Comparison of ENCODE assay signal across 11 cellular contexts in the genomic region with DNA sequence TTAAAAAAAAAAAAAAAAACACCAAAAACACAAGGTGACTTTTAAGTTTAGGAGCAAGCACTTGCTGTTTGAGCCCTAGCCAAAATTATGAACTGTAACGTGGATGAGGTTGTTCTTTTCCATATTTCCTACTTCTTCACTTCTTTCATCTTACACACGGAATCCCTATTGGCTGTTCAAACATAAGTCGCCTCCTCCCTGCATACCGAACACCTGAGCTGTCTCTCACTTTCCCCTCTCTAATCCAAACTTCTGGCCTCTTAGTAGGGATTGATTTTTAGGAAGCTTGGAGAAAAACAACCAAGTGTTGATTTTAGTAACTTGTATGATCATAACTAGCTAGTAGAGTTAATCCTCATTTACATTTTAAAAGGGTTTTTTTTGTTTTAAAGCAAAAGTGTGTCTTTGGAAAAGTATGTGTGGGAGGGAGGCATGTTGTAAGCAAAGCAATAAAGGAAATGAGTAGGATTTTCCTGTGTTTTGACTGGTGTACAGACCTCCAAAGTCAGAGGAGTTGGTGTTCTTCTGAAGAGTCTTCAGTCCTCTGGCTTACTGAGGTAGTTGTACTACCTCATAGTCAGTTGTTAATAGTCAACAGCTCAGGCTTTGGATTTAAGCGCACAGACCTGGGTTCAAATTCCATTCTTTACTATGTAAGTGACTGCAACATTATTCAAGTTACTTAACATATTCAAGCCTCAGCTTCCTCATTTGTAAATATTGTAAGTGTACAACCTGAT. TPM values are rescaled to one million over a fixed set of nuclear protein-coding genes. Genes with fewer than 3 reads are reported as not detected.
DNase-seq lines count a peak whose midpoint lies in the region; ATAC-seq and TF ChIP-seq lines count a peak whose summit lies in the region.
"Had no signal": no experiment of that assay in that cellular context is flagged by ENCODE, and none has a peak within 500 bp of the region (broad histone marks: within the 10 kb centered on the region; RNA-seq: fewer than 3 reads in every experiment).

No MANE protein-coding gene starts in this region.

- peak overlapping the region; percentile 16 for H3K4me2 ChIP-seq in skeletal muscle satellite cell (ENCODE audit: low read length)

- H3K4me3 ChIP-seq in epithelial cell of esophagus (ENCODE audit: low read length) = no peak overlapping the region
- no peak overlapping the region for H3K4me3 ChIP-seq in skeletal muscle satellite cell (ENCODE audit: low read length)

- no peak overlapping the region for H3K9ac ChIP-seq in skeletal muscle satellite cell (ENCODE audit: low read depth, low read length)

- H3K4me1 ChIP-seq in skeletal muscle satellite cell (ENCODE audit: control insufficient read depth, insufficient read depth, low read length) = peaks cover 15% of the 10 kb centered on the region

- ATAC-seq in activated CD4-positive, alpha-beta T cell treated with anti-CD3 and anti-CD28 coated beads for 36 hours = peak; percentile 65
- no peak for ATAC-seq in HG03045 (IDR thresholded peaks at IDR 0.05; ENCODE audit: unreplicated experiment)
- ATAC-seq in HG03280 (IDR thresholded peaks at IDR 0.05; ENCODE audit: unreplicated experiment) = no peak
- no peak for ATAC-seq in HG03571 (IDR thresholded peaks at IDR 0.05; ENCODE audit: unreplicated experiment)
- ATAC-seq: left ventricle myocardium superior, sciatic nerve had no signal

- H3K27me3 ChIP-seq in skeletal muscle satellite cell (ENCODE audit: control insufficient read depth, insufficient read depth, low read length) = no peaks in the 10 kb centered on the region

- H3K4me3 Mint-ChIP-seq in activated CD4-positive, alpha-beta T cell treated with anti-CD3 and anti-CD28 coated beads for 36 hours = no peak overlapping the region

- H3K36me3 Mint-ChIP-seq in activated CD4-positive, alpha-beta T cell treated with anti-CD3 and anti-CD28 coated beads for 36 hours (ENCODE audit: low read depth) = peaks cover 14% of the 10 kb centered on the region

- intact Hi-C loops in activated CD4-positive, alpha-beta T cell treated with anti-CD3 and anti-CD28 coated beads for 36 hours (cut with DNase I, micrococcal nuclease) = no loop called here

- H3K27ac Mint-ChIP-seq in activated CD4-positive, alpha-beta T cell treated with anti-CD3 and anti-CD28 coated beads for 36 hours = peak overlapping the region; percentile 47

- no peak for DNase-seq in activated CD4-positive, alpha-beta T cell treated with anti-CD3 and anti-CD28 coated beads for 36 hours
- no peak for DNase-seq in activated CD4-positive, alpha-beta T cell treated with anti-CD3 and anti-CD28 coated beads for 1 hour
- peak; percentile 43 for DNase-seq in RKO (ENCODE audit: low spot score)
- peak; percentile 57 for DNase-seq in epithelial cell of esophagus (ENCODE audit: low read depth)
- DNase-seq: activated T-cell treated with anti-CD3 and anti-CD28 coated beads, Interleukin-2, amount 50 U/mL, for 1 hour; left ventricle myocardium superior had no signal

- peaks cover 36% of the 10 kb centered on the region for H3K36me3 ChIP-seq in skeletal muscle satellite cell (ENCODE audit: insufficient read depth, low read length)

- H3K27me3 Mint-ChIP-seq in activated CD4-positive, alpha-beta T cell treated with anti-CD3 and anti-CD28 coated beads for 36 hours = no peaks in the 10 kb centered on the region

- CTCF ChIA-PET in activated CD4-positive, alpha-beta T cell treated with anti-CD3 and anti-CD28 coated beads for 36 hours (lab: Charles Lee) = no interaction called here

- TF ChIP-seq CTCF in epithelial cell of esophagus (IDR thresholded peaks at IDR 0.05; ENCODE audit: insufficient read depth, low read depth, low read length, missing control alignments) = no peak

- no peaks in the 10 kb centered on the region for H3K9me3 Mint-ChIP-seq in activated CD4-positive, alpha-beta T cell treated with anti-CD3 and anti-CD28 coated beads for 36 hours (ENCODE audit: low read depth)

- POLR2A ChIA-PET in activated CD4-positive, alpha-beta T cell treated with anti-CD3 and anti-CD28 coated beads for 36 hours (lab: Charles Lee) = no interaction called here

- no peaks in the 10 kb centered on the region for H3K9me3 ChIP-seq in skeletal muscle satellite cell (replicated peaks; ENCODE audit: low read length)

- H3K4me1 Mint-ChIP-seq in activated CD4-positive, alpha-beta T cell treated with anti-CD3 and anti-CD28 coated beads for 36 hours = peaks cover 14% of the 10 kb centered on the region

RNA-seq across cellular contexts. Expression of a gene that starts 39.3 kb away (rescaled TPM):
- total RNA-seq in activated CD4-positive, alpha-beta T cell treated with anti-CD3 and anti-CD28 coated beads for 36 hours = 10 to 100 TPM; 19.3 to 22.5 TPM
- total RNA-seq in skeletal muscle satellite cell (2012; rRNA removed) = 44.1 and 48.7 TPM in 2 replicates

Comparison
In these comparisons a context has a peak if more than half of its experiments do, and no peak if none do; other contexts are left out.
1. DNase-seq: peak in RKO (single experiment) and epithelial cell of esophagus (single experiment); none in activated CD4-positive, alpha-beta T cell treated with anti-CD3 and anti-CD28 coated beads for 36 hours (single experiment) and activated CD4-positive, alpha-beta T cell treated with anti-CD3 and anti-CD28 coated beads for 1 hour (single experiment).